Comparison of ENCODE assay signal across 1 cellular context in genomic region chr1:89999208-89999607, GRCh38.
TF ChIP-seq lines count a peak whose summit lies in the region.

No MANE protein-coding gene starts in this region.

TF ChIP-seq in HepG2, 621 proteins besides CTCF, POLR2A, EP300 and RAD21 (continued from another document):
- TF ChIP-seq HNRNPK (IDR thresholded peaks at IDR 0.05; ENCODE audit: low read depth, low read length, poor library complexity, severe bottlenecking) (peak; percentile 89), PHB2 (IDR thresholded peaks at IDR 0.05; ENCODE audit: partially characterized antibody) (no peak), SRY (CRISPR knock-in tag; IDR thresholded peaks at IDR 0.05) (no peak), MTA3 (CRISPR knock-in tag; IDR thresholded peaks at IDR 0.05) (no peak), ETS1 (CRISPR knock-in tag; IDR thresholded peaks at IDR 0.05) (no peak)
